ENCODE assay signal across 8 cellular contexts in the genomic region with DNA sequence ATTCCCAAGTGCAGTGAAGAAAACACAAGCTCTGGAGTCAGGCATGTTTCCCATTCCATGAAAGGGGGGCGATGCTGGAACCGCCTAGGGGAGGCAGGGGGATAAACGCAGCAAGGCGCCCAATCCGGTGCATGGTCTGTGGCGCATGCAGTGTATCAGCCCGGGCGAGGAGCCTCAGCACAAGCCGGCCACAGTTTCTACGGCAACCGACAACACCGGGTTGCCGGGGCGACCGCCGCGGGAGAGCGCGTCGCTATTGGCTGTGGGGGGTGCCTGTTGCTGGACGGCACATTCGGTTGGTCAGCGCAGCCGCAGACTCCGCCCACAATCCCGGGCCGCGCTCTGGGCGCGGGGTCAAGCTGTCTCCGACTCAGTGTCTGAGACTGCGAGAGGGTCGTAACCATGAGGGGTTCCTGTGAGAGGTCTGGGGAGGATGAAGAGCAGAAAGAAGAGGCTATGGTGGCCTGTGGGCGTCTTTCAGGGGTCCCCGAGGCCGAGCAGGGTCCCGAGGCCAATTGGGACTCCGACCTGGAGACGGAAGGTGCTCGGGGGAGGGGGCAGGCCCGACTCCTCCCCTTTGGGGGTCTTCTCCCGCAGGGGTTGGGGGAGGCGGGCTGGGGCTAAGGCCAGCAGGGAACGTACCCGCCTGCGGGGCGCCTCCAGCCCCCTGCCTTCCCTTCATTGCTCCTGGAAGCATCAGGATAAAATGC. TPM values are rescaled to one million over a fixed set of nuclear protein-coding genes. Genes with fewer than 3 reads are reported as not detected.
DNase-seq lines count a peak whose midpoint lies in the region; ATAC-seq and TF ChIP-seq lines count a peak whose summit lies in the region.

A gene with protein sequence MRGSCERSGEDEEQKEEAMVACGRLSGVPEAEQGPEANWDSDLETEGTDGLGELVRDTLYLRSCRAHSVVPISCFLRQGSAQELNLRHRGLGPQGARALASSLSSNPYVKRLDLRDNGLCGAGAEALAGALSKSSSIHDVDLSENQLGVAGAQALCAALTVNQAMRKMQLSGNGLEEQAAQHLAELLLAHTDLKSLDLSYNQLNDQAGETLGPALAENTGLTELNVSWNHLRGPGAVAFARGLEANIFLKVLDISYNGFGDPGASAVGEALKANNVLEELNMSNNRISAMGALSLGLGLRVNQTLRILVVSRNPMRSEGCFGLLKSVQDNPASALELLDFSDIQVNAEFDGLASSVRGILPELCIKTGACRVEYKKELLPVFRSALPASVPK (plus strand): TSS at position 362 of the 710 bp plus-strand sequence. CDS start 41 bp downstream, at position 403.

- H3K27ac ChIP-seq in HUES6 (ENCODE audit: low read depth, low read length) (no peak within 1 kb of the TSS), OCI-LY3 (ENCODE audit: low read length) (no peak within 1 kb of the TSS), esophagus muscularis mucosa (replicated peaks in 1 of 4) (peak within 1 kb of the TSS in 1 of 4 donors; percentile 2), mucosa of rectum (ENCODE audit: low read depth in 2 of 2, low read length in 2 of 2) (no peak within 1 kb of the TSS)

- TF ChIP-seq CTCF in AG10803 (conservative IDR thresholded peaks at IDR 0.05; ENCODE audit: low read length) = no peak
- TF ChIP-seq CTCF in OCI-LY3 (IDR thresholded peaks at IDR 0.05; ENCODE audit: low read depth, low read length) = no peak
- no peak for TF ChIP-seq CTCF in esophagus muscularis mucosa (IDR thresholded peaks at IDR 0.05)

- 24% methylated on average over 11 of the region's 47 CpGs for WGBS in esophagus muscularis mucosa

- H3K9ac ChIP-seq in HUES6 (ENCODE audit: low read length) (peak within 1 kb of the TSS; percentile 50), OCI-LY3 (ENCODE audit: low read length) (no peak within 1 kb of the TSS), mucosa of rectum (ENCODE audit: low read depth in 1 of 2, low read length in 2 of 2) (no peak within 1 kb of the TSS)

- peak within 1 kb of the TSS; percentile 67 for H3K4me3 Mint-ChIP-seq in activated T-cell treated with anti-CD3 and anti-CD28 coated beads, Interleukin-2, amount 50 U/mL, for 24 hours

- H3K36me3 ChIP-seq in HUES6 (ENCODE audit: control insufficient read depth, insufficient read depth, low read length) (no peaks in the 10 kb centered on the region), OCI-LY3 (replicated peaks; ENCODE audit: low read depth, low read length) (no peaks in the 10 kb centered on the region), esophagus muscularis mucosa (no peaks in the 10 kb centered on the region), mucosa of rectum (ENCODE audit: control insufficient read depth in 2 of 2, insufficient read depth in 2 of 2, low read length in 2 of 2) (no peaks in the 10 kb centered on the region)

- no peaks in the 10 kb centered on the region for H4K20me1 ChIP-seq in OCI-LY3 (ENCODE audit: insufficient read depth, low read length)

- H3K4me2 ChIP-seq in OCI-LY3 (ENCODE audit: low read length) = peak within 1 kb of the TSS; percentile 75

- no peak for TF ChIP-seq EP300 in esophagus muscularis mucosa (IDR thresholded peaks at IDR 0.05)

- no peak for TF ChIP-seq POLR2A in esophagus muscularis mucosa (IDR thresholded peaks at IDR 0.05; ENCODE audit: low read depth)

- H3K9me3 ChIP-seq in HUES6 (ENCODE audit: control insufficient read depth, insufficient read depth, low read depth, low read length) (no peaks in the 10 kb centered on the region), OCI-LY3 (ENCODE audit: insufficient read depth, low read length) (no peaks in the 10 kb centered on the region), esophagus muscularis mucosa (no peaks in the 10 kb centered on the region), mucosa of rectum (ENCODE audit: control insufficient read depth in 2 of 2, low read length in 2 of 2) (no peaks in the 10 kb centered on the region)

- no peaks in the 10 kb centered on the region for H3K79me2 ChIP-seq in OCI-LY3 (ENCODE audit: low read length)

- H2AFZ ChIP-seq in OCI-LY3 (ENCODE audit: low read depth, low read length) = peak within 1 kb of the TSS; percentile 45; the same call in 1 of the 2 replicates

- DNase-seq in AG10803 (ENCODE audit: low read depth) (peak; percentile 90), esophagus muscularis mucosa (ENCODE audit: extremely low spot score) (peak; percentile 96)
- DNase-seq in activated T-cell treated with anti-CD3 and anti-CD28 coated beads, Interleukin-2, amount 50 U/mL, for 24 hours = peak; percentile 81
- DNase-seq in stimulated activated CD8-positive, alpha-beta memory T cell treated with anti-CD3 and anti-CD28 coated beads, Interleukin-4, amount 100 ng/mL, for 24 hours (ENCODE audit: low read depth) = peak; percentile 73

- H3K9me3 Mint-ChIP-seq in activated T-cell treated with anti-CD3 and anti-CD28 coated beads, Interleukin-2, amount 50 U/mL, for 24 hours = no peaks in the 10 kb centered on the region

- H3K27me3 Mint-ChIP-seq in activated T-cell treated with anti-CD3 and anti-CD28 coated beads, Interleukin-2, amount 50 U/mL, for 24 hours = peaks cover 31% of the 10 kb centered on the region

- H3K27me3 ChIP-seq in HUES6 (ENCODE audit: control insufficient read depth, insufficient read depth, low read length) (peaks cover 7% of the 10 kb centered on the region; the same call in 1 of the 2 replicates), OCI-LY3 (ENCODE audit: low read depth, low read length) (peaks cover 16% of the 10 kb centered on the region), esophagus muscularis mucosa (no peaks in the 10 kb centered on the region), mucosa of rectum (ENCODE audit: control insufficient read depth in 2 of 2, insufficient read depth in 2 of 2, low read length in 2 of 2) (peaks cover 2 to 4% of the 10 kb centered on the region in 2 donors)

- H3K4me1 ChIP-seq in HUES6 (ENCODE audit: control insufficient read depth, insufficient read depth, low read length) (peaks cover 13% of the 10 kb centered on the region), OCI-LY3 (ENCODE audit: low read length) (peaks cover 10% of the 10 kb centered on the region), esophagus muscularis mucosa (peaks cover 8 to 25% (median 21%) of the 10 kb centered on the region in 4 donors), mucosa of rectum (ENCODE audit: control insufficient read depth in 2 of 2, insufficient read depth in 2 of 2, low read length in 2 of 2) (peaks cover 8 to 14% of the 10 kb centered on the region in 2 donors)

- intact Hi-C loops in esophagus muscularis mucosa (cut with DNase I) = no loop called here

- H3K4me3 ChIP-seq in AG10803 (ENCODE audit: low read length) (peak within 1 kb of the TSS; percentile 69), HUES6 (ENCODE audit: low read depth, low read length) (peak within 1 kb of the TSS; percentile 80), OCI-LY3 (ENCODE audit: low read length) (peak within 1 kb of the TSS; percentile 73), esophagus muscularis mucosa (peak within 1 kb of the TSS; percentile 53 to 63 (median 54)), mucosa of rectum (ENCODE audit: low read length in 2 of 2) (peak within 1 kb of the TSS; percentile 50 to 64)

- peak; percentile 92 for ATAC-seq in GM19438 (IDR thresholded peaks at IDR 0.05; ENCODE audit: low read depth, unreplicated experiment)

- H3K36me3 Mint-ChIP-seq in activated T-cell treated with anti-CD3 and anti-CD28 coated beads, Interleukin-2, amount 50 U/mL, for 24 hours (ENCODE audit: low read depth) = no peaks in the 10 kb centered on the region

- H3K27ac Mint-ChIP-seq in activated T-cell treated with anti-CD3 and anti-CD28 coated beads, Interleukin-2, amount 50 U/mL, for 24 hours = peak within 1 kb of the TSS; percentile 74

- peaks cover 22% of the 10 kb centered on the region for H3K4me1 Mint-ChIP-seq in activated T-cell treated with anti-CD3 and anti-CD28 coated beads, Interleukin-2, amount 50 U/mL, for 24 hours (ENCODE audit: low read depth)

RNA-seq across cellular contexts. Expression of the gene that starts here (rescaled TPM):
- not detected for total RNA-seq in esophagus muscularis mucosa

Comparison
In these comparisons a context has a peak if more than half of its experiments do, and no peak if none do; other contexts are left out.
1. Peak in DNase-seq and H3K4me3 ChIP-seq in esophagus muscularis mucosa; RNA of the gene not detected or under 1 TPM.